In the genomic region with DNA sequence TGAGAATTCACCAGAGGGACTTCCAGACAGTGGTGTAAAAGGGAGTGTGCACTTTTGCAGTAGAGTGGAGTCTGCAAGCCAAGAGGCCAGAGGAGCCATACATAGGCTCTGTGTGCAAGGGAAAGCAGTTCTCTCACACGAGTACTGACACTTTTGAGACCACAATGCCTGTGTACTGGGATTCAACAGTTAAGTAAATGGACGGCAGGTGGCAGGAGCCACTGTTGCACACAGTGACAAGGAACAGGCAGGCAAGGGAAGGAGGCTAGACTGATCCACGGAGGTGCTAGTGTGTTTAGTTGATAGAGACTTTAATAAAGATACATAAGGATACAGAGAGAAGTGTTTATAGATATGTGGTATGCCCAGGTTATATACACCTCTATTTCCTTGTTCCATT, we compare ENCODE assay signal across 11 cellular contexts.
DNase-seq lines count a peak whose midpoint lies in the region; ATAC-seq and TF ChIP-seq lines count a peak whose summit lies in the region.
"Had no signal": no experiment of that assay in that cellular context is flagged by ENCODE, and none has a peak within 500 bp of the region (broad histone marks: within the 10 kb centered on the region; RNA-seq: fewer than 3 reads in every experiment).

No MANE protein-coding gene starts in this region.

- TF ChIP-seq CTCF in suprapubic skin (IDR thresholded peaks at IDR 0.05): no peak

- no peaks in the 10 kb centered on the region for H3K9me3 ChIP-seq in suprapubic skin
- H3K9me3 ChIP-seq: neutrophil, SK-N-SH had no signal

- H3K4me3 ChIP-seq in suprapubic skin: no peak overlapping the region

- peaks cover 72% of the 10 kb centered on the region for H3K4me1 ChIP-seq in suprapubic skin

- H3K36me3 ChIP-seq in suprapubic skin: no peaks in the 10 kb centered on the region
- H3K36me3 ChIP-seq: neutrophil had no signal

- ATAC-seq in activated CD8-positive, alpha-beta memory T cell treated with anti-CD3 and anti-CD28 coated beads, Interleukin-2, amount 10 ng/mL, durations not matched to agents 7 days and 5 days: no peak
- ATAC-seq in left cardiac atrium (no peak), HG02571 (IDR thresholded peaks at IDR 0.05; ENCODE audit: unreplicated experiment) (no peak)

- H3K27me3 Mint-ChIP-seq in activated CD8-positive, alpha-beta memory T cell treated with anti-CD3 and anti-CD28 coated beads, Interleukin-2, amount 10 ng/mL, durations not matched to agents 7 days and 5 days: no peaks in the 10 kb centered on the region
- H3K27me3 Mint-ChIP-seq in activated CD4-positive, alpha-beta memory T cell treated with anti-CD3 and anti-CD28 coated beads, Interleukin-2, amount 10 ng/mL, durations not matched to agents 7 days and 5 days: no peaks in the 10 kb centered on the region

- POLR2A ChIA-PET in activated CD4-positive, alpha-beta memory T cell treated with anti-CD3 and anti-CD28 coated beads, Interleukin-2, amount 10 ng/mL, durations not matched to agents 7 days and 5 days (lab: Charles Lee): interaction anchor here (1.5 kb wide), 1 partner anchor 68 kb away, joined by 6 read pairs; the partner anchor contains the start of gene MPRIP

- H3K27me3 ChIP-seq in suprapubic skin: no peaks in the 10 kb centered on the region
- H3K27me3 ChIP-seq: neutrophil had no signal

- H3K4me1 Mint-ChIP-seq in activated CD8-positive, alpha-beta memory T cell treated with anti-CD3 and anti-CD28 coated beads, Interleukin-2, amount 10 ng/mL, durations not matched to agents 7 days and 5 days: peaks cover 38% of the 10 kb centered on the region
- H3K4me1 Mint-ChIP-seq in activated CD4-positive, alpha-beta memory T cell treated with anti-CD3 and anti-CD28 coated beads, Interleukin-2, amount 10 ng/mL, durations not matched to agents 7 days and 5 days: peaks cover 43% of the 10 kb centered on the region

- H3K36me3 Mint-ChIP-seq in activated CD8-positive, alpha-beta memory T cell treated with anti-CD3 and anti-CD28 coated beads, Interleukin-2, amount 10 ng/mL, durations not matched to agents 7 days and 5 days: no peaks in the 10 kb centered on the region
- no peaks in the 10 kb centered on the region for H3K36me3 Mint-ChIP-seq in activated CD4-positive, alpha-beta memory T cell treated with anti-CD3 and anti-CD28 coated beads, Interleukin-2, amount 10 ng/mL, durations not matched to agents 7 days and 5 days (ENCODE audit: low read depth)

- H3K4me3 Mint-ChIP-seq in activated CD8-positive, alpha-beta memory T cell treated with anti-CD3 and anti-CD28 coated beads, Interleukin-2, amount 10 ng/mL, durations not matched to agents 7 days and 5 days: no peak overlapping the region
- H3K4me3 Mint-ChIP-seq in activated CD4-positive, alpha-beta memory T cell treated with anti-CD3 and anti-CD28 coated beads, Interleukin-2, amount 10 ng/mL, durations not matched to agents 7 days and 5 days: no peak overlapping the region

- peak overlapping the region; percentile 79 for H3K27ac ChIP-seq in suprapubic skin
- H3K27ac ChIP-seq: neutrophil had no signal

- peak overlapping the region; percentile 45 for H3K27ac Mint-ChIP-seq in activated CD8-positive, alpha-beta memory T cell treated with anti-CD3 and anti-CD28 coated beads, Interleukin-2, amount 10 ng/mL, durations not matched to agents 7 days and 5 days
- H3K27ac Mint-ChIP-seq in activated CD4-positive, alpha-beta memory T cell treated with anti-CD3 and anti-CD28 coated beads, Interleukin-2, amount 10 ng/mL, durations not matched to agents 7 days and 5 days: peak overlapping the region; percentile 79

- no peak for TF ChIP-seq EP300 in suprapubic skin (IDR thresholded peaks at IDR 0.05)

- no peak for TF ChIP-seq POLR2A in suprapubic skin (IDR thresholded peaks at IDR 0.05)

- WGBS in suprapubic skin: 42% methylated on average over 3 of the region's 3 CpGs

- intact Hi-C loops in left cardiac atrium (cut with DNase I): loop anchor here in 1 of 2 donors (10.0 kb wide), 1 partner anchor 64 kb away; the partner anchor contains the start of gene MPRIP

- CTCF ChIA-PET in activated CD8-positive, alpha-beta memory T cell treated with anti-CD3 and anti-CD28 coated beads, Interleukin-2, amount 10 ng/mL, durations not matched to agents 7 days and 5 days (lab: Charles Lee): interaction anchor here (1.3 to 1.6 kb wide), 3 partner anchors 10 to 13 kb away, joined by 3 to 7 read pairs (median 5); no protein-coding TSS in a partner anchor
- CTCF ChIA-PET in activated CD4-positive, alpha-beta memory T cell treated with anti-CD3 and anti-CD28 coated beads, Interleukin-2, amount 10 ng/mL, durations not matched to agents 7 days and 5 days (lab: Charles Lee): interaction anchor here (1.4 kb wide), 1 partner anchor 14 kb away, joined by 3 read pairs; no protein-coding TSS in a partner anchor

- no peaks in the 10 kb centered on the region for H3K9me3 Mint-ChIP-seq in activated CD8-positive, alpha-beta memory T cell treated with anti-CD3 and anti-CD28 coated beads, Interleukin-2, amount 10 ng/mL, durations not matched to agents 7 days and 5 days (ENCODE audit: low read depth)
- H3K9me3 Mint-ChIP-seq in activated CD4-positive, alpha-beta memory T cell treated with anti-CD3 and anti-CD28 coated beads, Interleukin-2, amount 10 ng/mL, durations not matched to agents 7 days and 5 days: no peaks in the 10 kb centered on the region

- DNase-seq in activated CD8-positive, alpha-beta memory T cell treated with anti-CD3 and anti-CD28 coated beads, Interleukin-2, amount 10 ng/mL, durations not matched to agents 7 days and 5 days: no peak
- no peak for DNase-seq in activated CD8-positive, alpha-beta memory T cell treated with anti-CD3 and anti-CD28 coated beads, Interleukin-2, amount 50 U/mL, for 48 hours
- peak; percentile 31 for DNase-seq in activated CD4-positive, alpha-beta memory T cell treated with anti-CD3 and anti-CD28 coated beads, Interleukin-2, amount 10 ng/mL, durations not matched to agents 7 days and 5 days
- DNase-seq in left cardiac atrium (peak; percentile 10), suprapubic skin (ENCODE audit: low spot score in 2 of 2) (no peak), midbrain (lab: John Stamatoyannopoulos, UW) (no peak)
- DNase-seq in effector CD8-positive, alpha-beta T cell (lab: John Stamatoyannopoulos, UW): no peak
- DNase-seq: foreskin melanocyte had no signal

Comparison
In these comparisons a context has a peak if more than half of its experiments do, and no peak if none do; other contexts are left out.
1. DNase-seq: peak in activated CD4-positive, alpha-beta memory T cell treated with anti-CD3 and anti-CD28 coated beads, Interleukin-2, amount 10 ng/mL, durations not matched to agents 7 days and 5 days (single experiment) and left cardiac atrium (single experiment); none in activated CD8-positive, alpha-beta memory T cell treated with anti-CD3 and anti-CD28 coated beads, Interleukin-2, amount 10 ng/mL, durations not matched to agents 7 days and 5 days (single experiment), activated CD8-positive, alpha-beta memory T cell treated with anti-CD3 and anti-CD28 coated beads, Interleukin-2, amount 50 U/mL, for 48 hours (single experiment), suprapubic skin (0 of 2), midbrain (single experiment) and effector CD8-positive, alpha-beta T cell (single experiment).